ENCODE assay signal across 1 cellular context in genomic region chr16:592518-593306, GRCh38.
TF ChIP-seq lines count a peak whose summit lies in the region.

No MANE protein-coding gene starts in this region.

TF ChIP-seq in liver, 16 proteins besides CTCF, POLR2A, EP300 and RAD21 (continued from another document):
- TF ChIP-seq, protein P1, sequence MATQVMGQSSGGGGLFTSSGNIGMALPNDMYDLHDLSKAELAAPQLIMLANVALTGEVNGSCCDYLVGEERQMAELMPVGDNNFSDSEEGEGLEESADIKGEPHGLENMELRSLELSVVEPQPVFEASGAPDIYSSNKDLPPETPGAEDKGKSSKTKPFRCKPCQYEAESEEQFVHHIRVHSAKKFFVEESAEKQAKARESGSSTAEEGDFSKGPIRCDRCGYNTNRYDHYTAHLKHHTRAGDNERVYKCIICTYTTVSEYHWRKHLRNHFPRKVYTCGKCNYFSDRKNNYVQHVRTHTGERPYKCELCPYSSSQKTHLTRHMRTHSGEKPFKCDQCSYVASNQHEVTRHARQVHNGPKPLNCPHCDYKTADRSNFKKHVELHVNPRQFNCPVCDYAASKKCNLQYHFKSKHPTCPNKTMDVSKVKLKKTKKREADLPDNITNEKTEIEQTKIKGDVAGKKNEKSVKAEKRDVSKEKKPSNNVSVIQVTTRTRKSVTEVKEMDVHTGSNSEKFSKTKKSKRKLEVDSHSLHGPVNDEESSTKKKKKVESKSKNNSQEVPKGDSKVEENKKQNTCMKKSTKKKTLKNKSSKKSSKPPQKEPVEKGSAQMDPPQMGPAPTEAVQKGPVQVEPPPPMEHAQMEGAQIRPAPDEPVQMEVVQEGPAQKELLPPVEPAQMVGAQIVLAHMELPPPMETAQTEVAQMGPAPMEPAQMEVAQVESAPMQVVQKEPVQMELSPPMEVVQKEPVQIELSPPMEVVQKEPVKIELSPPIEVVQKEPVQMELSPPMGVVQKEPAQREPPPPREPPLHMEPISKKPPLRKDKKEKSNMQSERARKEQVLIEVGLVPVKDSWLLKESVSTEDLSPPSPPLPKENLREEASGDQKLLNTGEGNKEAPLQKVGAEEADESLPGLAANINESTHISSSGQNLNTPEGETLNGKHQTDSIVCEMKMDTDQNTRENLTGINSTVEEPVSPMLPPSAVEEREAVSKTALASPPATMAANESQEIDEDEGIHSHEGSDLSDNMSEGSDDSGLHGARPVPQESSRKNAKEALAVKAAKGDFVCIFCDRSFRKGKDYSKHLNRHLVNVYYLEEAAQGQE (IDR thresholded peaks at IDR 0.05): no peak
- TF ChIP-seq ATF3 (IDR thresholded peaks at IDR 0.05): no peak
- TF ChIP-seq, protein P2, sequence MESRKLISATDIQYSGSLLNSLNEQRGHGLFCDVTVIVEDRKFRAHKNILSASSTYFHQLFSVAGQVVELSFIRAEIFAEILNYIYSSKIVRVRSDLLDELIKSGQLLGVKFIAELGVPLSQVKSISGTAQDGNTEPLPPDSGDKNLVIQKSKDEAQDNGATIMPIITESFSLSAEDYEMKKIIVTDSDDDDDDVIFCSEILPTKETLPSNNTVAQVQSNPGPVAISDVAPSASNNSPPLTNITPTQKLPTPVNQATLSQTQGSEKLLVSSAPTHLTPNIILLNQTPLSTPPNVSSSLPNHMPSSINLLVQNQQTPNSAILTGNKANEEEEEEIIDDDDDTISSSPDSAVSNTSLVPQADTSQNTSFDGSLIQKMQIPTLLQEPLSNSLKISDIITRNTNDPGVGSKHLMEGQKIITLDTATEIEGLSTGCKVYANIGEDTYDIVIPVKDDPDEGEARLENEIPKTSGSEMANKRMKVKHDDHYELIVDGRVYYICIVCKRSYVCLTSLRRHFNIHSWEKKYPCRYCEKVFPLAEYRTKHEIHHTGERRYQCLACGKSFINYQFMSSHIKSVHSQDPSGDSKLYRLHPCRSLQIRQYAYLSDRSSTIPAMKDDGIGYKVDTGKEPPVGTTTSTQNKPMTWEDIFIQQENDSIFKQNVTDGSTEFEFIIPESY (IDR thresholded peaks at IDR 0.05): no peak
- peak; percentile 13 for TF ChIP-seq SP1 (IDR thresholded peaks at IDR 0.05)
- TF ChIP-seq HNF4A (conservative IDR thresholded peaks at IDR 0.05): peak; percentile 56 to 72
- no peak for TF ChIP-seq YY1 (IDR thresholded peaks at IDR 0.05)
- TF ChIP-seq RXRA (IDR thresholded peaks at IDR 0.05): peak in 1 of 2 donors; percentile 60
- TF ChIP-seq, protein P3, sequence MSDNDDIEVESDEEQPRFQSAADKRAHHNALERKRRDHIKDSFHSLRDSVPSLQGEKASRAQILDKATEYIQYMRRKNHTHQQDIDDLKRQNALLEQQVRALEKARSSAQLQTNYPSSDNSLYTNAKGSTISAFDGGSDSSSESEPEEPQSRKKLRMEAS (IDR thresholded peaks at IDR 0.05): peak; percentile 73
- TF ChIP-seq FOXA1 (IDR thresholded peaks at IDR 0.05): no peak
TF ChIP-seq in liver: peak in this region for 5.
